1 cellular context compared by ENCODE assay signal in genomic region chr5:55749387-55749786, GRCh38.
TF ChIP-seq lines count a peak whose summit lies in the region.

No MANE protein-coding gene starts in this region.

TF ChIP-seq in H1, 55 proteins besides CTCF, POLR2A, EP300 and RAD21:
- TF ChIP-seq CREB1 (IDR thresholded peaks at IDR 0.05) (no peak), SIX5 (IDR thresholded peaks at IDR 0.05; ENCODE audit: low read depth, low read length) (no peak)
- TF ChIP-seq, protein P1, sequence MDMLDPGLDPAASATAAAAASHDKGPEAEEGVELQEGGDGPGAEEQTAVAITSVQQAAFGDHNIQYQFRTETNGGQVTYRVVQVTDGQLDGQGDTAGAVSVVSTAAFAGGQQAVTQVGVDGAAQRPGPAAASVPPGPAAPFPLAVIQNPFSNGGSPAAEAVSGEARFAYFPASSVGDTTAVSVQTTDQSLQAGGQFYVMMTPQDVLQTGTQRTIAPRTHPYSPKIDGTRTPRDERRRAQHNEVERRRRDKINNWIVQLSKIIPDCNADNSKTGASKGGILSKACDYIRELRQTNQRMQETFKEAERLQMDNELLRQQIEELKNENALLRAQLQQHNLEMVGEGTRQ (IDR thresholded peaks at IDR 0.05; ENCODE audit: low read length): no peak
- TF ChIP-seq, protein P2, sequence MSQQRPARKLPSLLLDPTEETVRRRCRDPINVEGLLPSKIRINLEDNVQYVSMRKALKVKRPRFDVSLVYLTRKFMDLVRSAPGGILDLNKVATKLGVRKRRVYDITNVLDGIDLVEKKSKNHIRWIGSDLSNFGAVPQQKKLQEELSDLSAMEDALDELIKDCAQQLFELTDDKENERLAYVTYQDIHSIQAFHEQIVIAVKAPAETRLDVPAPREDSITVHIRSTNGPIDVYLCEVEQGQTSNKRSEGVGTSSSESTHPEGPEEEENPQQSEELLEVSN (IDR thresholded peaks at IDR 0.05): no peak
